8 cellular contexts compared by ENCODE assay signal in genomic region chr20:38748097-38748862, GRCh38. TPM values are rescaled to one million over a fixed set of nuclear protein-coding genes. Genes with fewer than 3 reads are reported as not detected.
DNase-seq lines count a peak whose midpoint lies in the region; ATAC-seq and TF ChIP-seq lines count a peak whose summit lies in the region.

ACTR5 (plus strand) TSS chr20:38748460; CDS start chr20:38748479, 19 bp downstream.

- peaks cover 6% of the 10 kb centered on the region; the same call in 1 of the 2 replicates for H4K20me1 ChIP-seq in SK-N-SH (ENCODE audit: insufficient read depth)

- H3K4me1 ChIP-seq in SK-N-SH (ENCODE audit: control insufficient read depth in 1 of 2, insufficient read depth in 2 of 2, low read depth in 1 of 2, low read length in 1 of 2), result peaks cover 0 to 14% of the 10 kb centered on the region in 2 experiments; a peak in 2 of 4 replicates

- H3K9me3 ChIP-seq in SK-N-SH, result no peaks in the 10 kb centered on the region

- H3K9me2 ChIP-seq in SK-N-SH, result no peaks in the 10 kb centered on the region

- POLR2A ChIA-PET in SK-N-SH (lab: Yijun Ruan, JAX), result no interaction called here

- TF ChIP-seq CTCF in SK-N-SH (IDR thresholded peaks at IDR 0.05) (no peak), omental fat pad (IDR thresholded peaks at IDR 0.05) (no peak)

- peak within 1 kb of the TSS; percentile 89 to 90 for H3K4me3 ChIP-seq in SK-N-SH (ENCODE audit: low read depth in 2 of 2, low read length in 1 of 2)

- no peak for TF ChIP-seq EP300 in SK-N-SH (IDR thresholded peaks at IDR 0.05; ENCODE audit: borderline replicate concordance in 1 of 2, low read depth in 1 of 2, low read length in 1 of 2)

- peak; percentile 67 for TF ChIP-seq POLR2A in GM10847 (IDR thresholded peaks at IDR 0.05; ENCODE audit: extremely low read depth, insufficient read length)

- peak; percentile 89 for ATAC-seq in HG02642 (IDR thresholded peaks at IDR 0.05; ENCODE audit: poor library complexity, unreplicated experiment)
- peak; percentile 97 for ATAC-seq in omental fat pad (ENCODE audit: low FRiP score)

- no peaks in the 10 kb centered on the region for H3F3A ChIP-seq in SK-N-SH (replicated peaks; ENCODE audit: insufficient read depth)

- peak within 1 kb of the TSS; percentile 76 for H3K4me2 ChIP-seq in SK-N-SH

- no peaks in the 10 kb centered on the region for H3K9me3 Mint-ChIP-seq in activated naive CD4-positive, alpha-beta T cell treated with anti-CD3 and anti-CD28 coated beads, Interleukin-2, amount 50 U/mL, for 24 hours

- peak; percentile 96 for DNase-seq in NCI-H1092 treated with DMSO at 0.1 percent for 48 hours (lab: John Stamatoyannopoulos, UW)
- DNase-seq in SK-N-SH, result peak; percentile 98
- no peak for DNase-seq in glomerular endothelial cell (ENCODE audit: extremely low read depth, low read depth, low spot score)
- peak; percentile 85 for DNase-seq in omental fat pad (ENCODE audit: low spot score)

- peaks cover 15% of the 10 kb centered on the region for H3K79me2 ChIP-seq in SK-N-SH (ENCODE audit: insufficient read depth)

- 0% methylated on average over 19 of the region's 84 CpGs for WGBS in SK-N-SH (ENCODE audit: low lambda C conversion rate)

- peaks cover 18 to 22% of the 10 kb centered on the region in 2 experiments for H3K36me3 ChIP-seq in SK-N-SH (replicated peaks in 1 of 2; ENCODE audit: control insufficient read depth in 1 of 2, insufficient read depth in 2 of 2, low read length in 1 of 2)

- H3K27ac ChIP-seq in SK-N-SH (ENCODE audit: low read depth in 2 of 2, low read length in 1 of 2) (peak within 1 kb of the TSS; percentile 84 to 89), temporal lobe (ENCODE audit: low read depth, low read length) (peak within 1 kb of the TSS; percentile 80)

- H3K4me1 Mint-ChIP-seq in activated naive CD4-positive, alpha-beta T cell treated with anti-CD3 and anti-CD28 coated beads, Interleukin-2, amount 50 U/mL, for 24 hours, result peaks cover 26% of the 10 kb centered on the region

- no peaks in the 10 kb centered on the region for H3K27me3 ChIP-seq in SK-N-SH (ENCODE audit: insufficient read depth)

- peaks cover 4% of the 10 kb centered on the region for H3K36me3 Mint-ChIP-seq in activated naive CD4-positive, alpha-beta T cell treated with anti-CD3 and anti-CD28 coated beads, Interleukin-2, amount 50 U/mL, for 24 hours

- H3K27me3 Mint-ChIP-seq in activated naive CD4-positive, alpha-beta T cell treated with anti-CD3 and anti-CD28 coated beads, Interleukin-2, amount 50 U/mL, for 24 hours, result peaks cover 3% of the 10 kb centered on the region

- CTCF ChIA-PET in SK-N-SH (lab: Yijun Ruan, JAX), result interaction anchor here (0.8 to 15.8 kb wide), 8 partner anchors 16 to 302 kb away, joined by 3 to 321 read pairs (median 50); partner anchors contain the start of gene SLC32A1

- H3K4me3 Mint-ChIP-seq in activated naive CD4-positive, alpha-beta T cell treated with anti-CD3 and anti-CD28 coated beads, Interleukin-2, amount 50 U/mL, for 24 hours, result peak within 1 kb of the TSS; percentile 97

- TF ChIP-seq RAD21 in SK-N-SH (IDR thresholded peaks at IDR 0.05; ENCODE audit: low read length), result no peak

- peak within 1 kb of the TSS; percentile 94 for H2AFZ ChIP-seq in SK-N-SH (ENCODE audit: low read depth)

- peak within 1 kb of the TSS; percentile 98 for H3K27ac Mint-ChIP-seq in activated naive CD4-positive, alpha-beta T cell treated with anti-CD3 and anti-CD28 coated beads, Interleukin-2, amount 50 U/mL, for 24 hours

- peak within 1 kb of the TSS; percentile 73 for H3K9ac ChIP-seq in SK-N-SH

TF ChIP-seq in SK-N-SH, 30 proteins besides CTCF, POLR2A, EP300 and RAD21 (continues in another document):
- TF ChIP-seq GABPA (IDR thresholded peaks at IDR 0.05; ENCODE audit: low read depth) (no peak; the same call in 1 of the 2 replicates), FOXJ3 (CRISPR knock-in tag; IDR thresholded peaks at IDR 0.05) (no peak), RCOR1 (IDR thresholded peaks at IDR 0.05; ENCODE audit: low read length) (no peak), NFIC (IDR thresholded peaks at IDR 0.05; ENCODE audit: borderline replicate concordance) (0 out of 2 replicates have a peak, but pooled peaks have one; percentile 10), SMC3 (IDR thresholded peaks at IDR 0.05; ENCODE audit: low read depth, low read length) (no peak), FOXM1 (IDR thresholded peaks at IDR 0.05; ENCODE audit: low read depth) (no peak), ELF1 (IDR thresholded peaks at IDR 0.05) (no peak), CHD2 (IDR thresholded peaks at IDR 0.05; ENCODE audit: low read length, partially characterized antibody) (no peak), SIN3A (IDR thresholded peaks at IDR 0.05; ENCODE audit: borderline replicate concordance, low read depth, low read length) (peak; percentile 24; the same call in 1 of the 2 replicates), MXI1 (IDR thresholded peaks at IDR 0.05; ENCODE audit: low read depth, low read length) (0 out of 2 replicates have a peak, but pooled peaks have one; percentile 32), RFX5 (IDR thresholded peaks at IDR 0.05; ENCODE audit: low read length) (no peak), REST (IDR thresholded peaks at IDR 0.05; ENCODE audit: low read depth, low read length) (no peak), TCF12 (IDR thresholded peaks at IDR 0.05) (no peak), EZH2phosphoT487 (IDR thresholded peaks at IDR 0.05; ENCODE audit: borderline replicate concordance, low read depth) (no peak), ZBTB33 (IDR thresholded peaks at IDR 0.05; ENCODE audit: borderline replicate concordance, low read depth) (no peak), NRF1 (IDR thresholded peaks at IDR 0.05; ENCODE audit: low read depth, low read length) (no peak), YY1 (IDR thresholded peaks at IDR 0.05; ENCODE audit: low read depth) (peak; percentile 92)
- TF ChIP-seq, protein P1, sequence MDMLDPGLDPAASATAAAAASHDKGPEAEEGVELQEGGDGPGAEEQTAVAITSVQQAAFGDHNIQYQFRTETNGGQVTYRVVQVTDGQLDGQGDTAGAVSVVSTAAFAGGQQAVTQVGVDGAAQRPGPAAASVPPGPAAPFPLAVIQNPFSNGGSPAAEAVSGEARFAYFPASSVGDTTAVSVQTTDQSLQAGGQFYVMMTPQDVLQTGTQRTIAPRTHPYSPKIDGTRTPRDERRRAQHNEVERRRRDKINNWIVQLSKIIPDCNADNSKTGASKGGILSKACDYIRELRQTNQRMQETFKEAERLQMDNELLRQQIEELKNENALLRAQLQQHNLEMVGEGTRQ (IDR thresholded peaks at IDR 0.05; ENCODE audit: borderline replicate concordance, low read depth, low read length), result no peak
- TF ChIP-seq, protein P2, sequence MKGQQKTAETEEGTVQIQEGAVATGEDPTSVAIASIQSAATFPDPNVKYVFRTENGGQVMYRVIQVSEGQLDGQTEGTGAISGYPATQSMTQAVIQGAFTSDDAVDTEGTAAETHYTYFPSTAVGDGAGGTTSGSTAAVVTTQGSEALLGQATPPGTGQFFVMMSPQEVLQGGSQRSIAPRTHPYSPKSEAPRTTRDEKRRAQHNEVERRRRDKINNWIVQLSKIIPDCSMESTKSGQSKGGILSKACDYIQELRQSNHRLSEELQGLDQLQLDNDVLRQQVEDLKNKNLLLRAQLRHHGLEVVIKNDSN (IDR thresholded peaks at IDR 0.05; ENCODE audit: borderline replicate concordance, low read depth), result no peak

RNA-seq across cellular contexts. Expression of gene ACTR5, which starts in this region (rescaled TPM):
- 9.7 and 10.9 TPM in 2 replicates for polyA plus RNA-seq in SK-N-SH (2012; rRNA removed)
- polyA plus RNA-seq in SK-N-SH (2012; cell fraction: cytosol; rRNA removed), result 4.4 and 6.4 TPM in 2 replicates
- 41.9 and 49.0 TPM in 2 replicates for polyA plus RNA-seq in SK-N-SH (2012; cell fraction: nucleus; rRNA removed)
- 9.7 and 11.0 TPM in 2 replicates for total RNA-seq in glomerular endothelial cell
- 10 to 100 TPM in 1 of 4 donors, 1 to 10 TPM in 3; 7.1 to 11.9 (median 7.7) TPM for total RNA-seq in omental fat pad
- 9.3 TPM for total RNA-seq in temporal lobe
